Comparison of ENCODE assay signal across 8 cellular contexts in genomic region chr9:16653491-16654407, GRCh38.
A peak's percentile ranks its signal among the peaks of the same experiment; 100 is the strongest.
DNase-seq lines count a peak whose midpoint lies in the region; ATAC-seq, FAIRE-seq and TF ChIP-seq lines count a peak whose summit lies in the region.

No MANE protein-coding gene starts in this region.

- peak; percentile 7 for FAIRE-seq in H1 (lab: Jason Lieb, UNC)

- DNase-seq in NCI-H748 (lab: John Stamatoyannopoulos, UW; ENCODE audit: unreplicated experiment) (peak; percentile 12), NCI-H748 treated with DMSO at 0.1 percent for 48 hours (lab: John Stamatoyannopoulos, UW) (no peak), H1 (ENCODE audit: low read depth in 1 of 2, low spot score in 2 of 2) (no peak), medulla oblongata (ENCODE audit: extremely low spot score) (peak; percentile 16), uterus (peak; percentile 41 to 43), hippocampal formation (lab: John Stamatoyannopoulos, UW) (no peak), pons (ENCODE audit: low spot score) (no peak)
- DNase-seq in activated CD8-positive, alpha-beta T cell treated with anti-CD3 and anti-CD28 coated beads for 36 hours: no peak

- intact Hi-C loops in uterus (cut with DNase I; ENCODE audit: low total_unique reads): no loop called here
- intact Hi-C loops in activated CD8-positive, alpha-beta T cell treated with anti-CD3 and anti-CD28 coated beads for 36 hours (cut with micrococcal nuclease): no loop called here

- peak overlapping the region; percentile 15 to 33; a peak in 3 of 4 replicates for H3K4me2 ChIP-seq in H1 (ENCODE audit: insufficient read depth in 1 of 2, low read depth in 2 of 2, low read length in 2 of 2)

- H3K18ac ChIP-seq in H1 (ENCODE audit: extremely low read depth, low read length): peak overlapping the region; percentile 41

- peak overlapping the region; percentile 54; the same call in 1 of the 2 replicates for H3K27ac ChIP-seq in H1 (ENCODE audit: low read depth, low read length)
- H3K27ac ChIP-seq in uterus: peak overlapping the region; percentile 53 to 65

- H3K27me3 ChIP-seq in H1 (replicated peaks in 1 of 4; ENCODE audit: control insufficient read depth in 3 of 4, extremely low read depth in 1 of 4, insufficient read depth in 3 of 4, low read length in 3 of 4) (no peaks in the 10 kb centered on the region), uterus (no peaks in the 10 kb centered on the region)

- CTCF ChIA-PET in H1 (lab: Charles Lee; ENCODE audit: partially characterized antibody): interaction anchor here (0.9 kb wide), 1 partner anchor 251 kb away, joined by 3 read pairs; no protein-coding TSS in a partner anchor
- CTCF ChIA-PET in activated CD8-positive, alpha-beta T cell treated with anti-CD3 and anti-CD28 coated beads for 36 hours (lab: Charles Lee): no interaction called here

- peak overlapping the region; percentile 46; the same call in 1 of the 2 replicates for H2BK12ac ChIP-seq in H1 (ENCODE audit: low read depth, low read length)

- no peaks in the 10 kb centered on the region for H4K20me1 ChIP-seq in H1 (replicated peaks in 1 of 2; ENCODE audit: control insufficient read depth in 1 of 2, insufficient read depth in 2 of 2, low read length in 2 of 2)

- H2BK120ac ChIP-seq in H1 (replicated peaks; ENCODE audit: low read depth, low read length): no peak overlapping the region

- H3K23me2 ChIP-seq in H1 (ENCODE audit: low read depth, low read length): no peaks in the 10 kb centered on the region

- no peak for ATAC-seq in activated CD8-positive, alpha-beta T cell treated with anti-CD3 and anti-CD28 coated beads for 36 hours

- H2AFZ ChIP-seq in H1 (ENCODE audit: low read length): no peak overlapping the region

- H3K79me2 ChIP-seq in H1 (ENCODE audit: control insufficient read depth in 1 of 2, insufficient read depth in 2 of 2, low read length in 2 of 2): peaks cover 0 to 6% of the 10 kb centered on the region in 2 experiments; a peak in 3 of 4 replicates

- H3K23ac ChIP-seq in H1 (ENCODE audit: insufficient read length): no peak overlapping the region

- no peaks in the 10 kb centered on the region for H3K4me1 Mint-ChIP-seq in activated CD8-positive, alpha-beta T cell treated with anti-CD3 and anti-CD28 coated beads for 36 hours (ENCODE audit: low read depth)

- H3K27me3 Mint-ChIP-seq in activated CD8-positive, alpha-beta T cell treated with anti-CD3 and anti-CD28 coated beads for 36 hours: no peaks in the 10 kb centered on the region

- no peak overlapping the region for H3K4me3 Mint-ChIP-seq in activated CD8-positive, alpha-beta T cell treated with anti-CD3 and anti-CD28 coated beads for 36 hours

- TF ChIP-seq RAD21 in H1 (IDR thresholded peaks at IDR 0.05 in 1 of 2, conservative IDR thresholded peaks at IDR 0.05 in 1 of 2; ENCODE audit: low read depth in 2 of 2, low read length in 2 of 2): no peak

- H3K4ac ChIP-seq in H1 (replicated peaks; ENCODE audit: insufficient read length, low read depth, low read length): no peak overlapping the region

- H3K79me1 ChIP-seq in H1 (ENCODE audit: low read depth, low read length): no peaks in the 10 kb centered on the region

- H3K56ac ChIP-seq in H1 (replicated peaks; ENCODE audit: insufficient read length, low read depth, low read length): no peak overlapping the region

- H3K36me3 ChIP-seq in H1 (ENCODE audit: control insufficient read depth in 2 of 4, insufficient read depth in 4 of 4, low read length in 3 of 4) (no peaks in the 10 kb centered on the region), uterus (no peaks in the 10 kb centered on the region)

- 63% methylated on average over 13 of the region's 13 CpGs; no CpG with 5 or more reads in 1 of the 2 experiments for WGBS in H1 (ENCODE audit: extremely low coverage in 1 of 2, insufficient coverage in 1 of 2, insufficient read length in 1 of 2, insufficient replicate concordance in 2 of 2, low coverage in 1 of 2, low lambda C conversion rate in 2 of 2, missing lambda C conversion rate in 1 of 2), 2 experiments

- no peak overlapping the region for H3K4me3 ChIP-seq in H1 (ENCODE audit: extremely low read depth in 1 of 4, insufficient read depth in 2 of 4, low read depth in 3 of 4, low read length in 4 of 4)
- peak overlapping the region; percentile 5 to 30 for H3K4me3 ChIP-seq in uterus

- H3K4me1 ChIP-seq in H1 (replicated peaks in 1 of 4; ENCODE audit: control insufficient read depth in 3 of 4, insufficient read depth in 4 of 4, low read length in 3 of 4): peaks cover 5 to 26% (median 20%) of the 10 kb centered on the region in 4 experiments; a peak in 5 of 7 replicates
- H3K4me1 ChIP-seq in uterus: peaks cover 3% of the 10 kb centered on the region in 2 donors

- H4K5ac ChIP-seq in H1 (ENCODE audit: insufficient read length, low read depth, low read length): peak overlapping the region; percentile 73

- POLR2A ChIA-PET in H1 (lab: Charles Lee; ENCODE audit: partially characterized antibody): no interaction called here
- POLR2A ChIA-PET in activated CD8-positive, alpha-beta T cell treated with anti-CD3 and anti-CD28 coated beads for 36 hours (lab: Charles Lee): no interaction called here

- peak overlapping the region; percentile 53 for H4K91ac ChIP-seq in H1 (replicated peaks; ENCODE audit: insufficient read length, low read length)

- H4K8ac ChIP-seq in H1 (ENCODE audit: extremely low read depth, insufficient read depth, low read length): no peak overlapping the region

- no peak overlapping the region for H3K9ac ChIP-seq in H1 (replicated peaks in 1 of 4; ENCODE audit: extremely low read depth in 1 of 4, low read depth in 3 of 4, low read length in 3 of 4)

- H3K36me3 Mint-ChIP-seq in activated CD8-positive, alpha-beta T cell treated with anti-CD3 and anti-CD28 coated beads for 36 hours (ENCODE audit: low read depth): no peaks in the 10 kb centered on the region

- H3K14ac ChIP-seq in H1 (ENCODE audit: insufficient read length): no peak overlapping the region

- TF ChIP-seq CTCF in H1 (IDR thresholded peaks at IDR 0.05; ENCODE audit: control extremely low read depth in 1 of 3, insufficient read depth in 1 of 3, low read depth in 1 of 3, low read length in 3 of 3): no peak
- no peak for TF ChIP-seq CTCF in uterus (IDR thresholded peaks at IDR 0.05)
- no peak for TF ChIP-seq CTCF in activated CD8-positive, alpha-beta T cell treated with anti-CD3 and anti-CD28 coated beads for 36 hours (IDR thresholded peaks at IDR 0.05)

- no peaks in the 10 kb centered on the region for H3K9me3 ChIP-seq in H1 (ENCODE audit: insufficient read depth in 2 of 2, low read depth in 1 of 2, low read length in 1 of 2)
- no peaks in the 10 kb centered on the region for H3K9me3 ChIP-seq in uterus

- no peak for TF ChIP-seq EP300 in H1 (IDR thresholded peaks at IDR 0.05; ENCODE audit: borderline replicate concordance in 1 of 2, low read depth in 2 of 2, low read length in 2 of 2)

- H3K27ac Mint-ChIP-seq in activated CD8-positive, alpha-beta T cell treated with anti-CD3 and anti-CD28 coated beads for 36 hours: no peak overlapping the region

- H2BK5ac ChIP-seq in H1 (ENCODE audit: low read depth, low read length): peak overlapping the region; percentile 29; the same call in 1 of the 2 replicates

- H2BK20ac ChIP-seq in H1 (ENCODE audit: low read length): 0 out of 2 replicates have a peak overlapping the region, but pooled peaks have one; percentile 3

- no peaks in the 10 kb centered on the region for H3K9me3 Mint-ChIP-seq in activated CD8-positive, alpha-beta T cell treated with anti-CD3 and anti-CD28 coated beads for 36 hours

- TF ChIP-seq POLR2A in H1 (IDR thresholded peaks at IDR 0.05; ENCODE audit: control extremely low read depth in 1 of 2, low read depth in 2 of 2, low read length in 2 of 2) (no peak), uterus (IDR thresholded peaks at IDR 0.05) (no peak)

- H2AK5ac ChIP-seq in H1 (ENCODE audit: low read depth, low read length): no peak overlapping the region; the same call in 1 of the 2 replicates

- H2BK15ac ChIP-seq in H1 (ENCODE audit: low read length): no peak overlapping the region; the same call in 1 of the 2 replicates

TF ChIP-seq in H1, 55 proteins besides CTCF, POLR2A, EP300 and RAD21 (continues in another document):
- TF ChIP-seq RXRA (IDR thresholded peaks at IDR 0.05; ENCODE audit: insufficient read depth, low read depth, low read length) (no peak), SIRT6 (IDR thresholded peaks at IDR 0.05; ENCODE audit: low read length) (no peak), SP2 (IDR thresholded peaks at IDR 0.05; ENCODE audit: low read length) (no peak), EGR1 (IDR thresholded peaks at IDR 0.05; ENCODE audit: borderline replicate concordance, low read depth, low read length) (no peak), RBBP5 (IDR thresholded peaks at IDR 0.05; ENCODE audit: borderline replicate concordance, low read depth, low read length) (no peak), BRCA1 (IDR thresholded peaks at IDR 0.05; ENCODE audit: low read depth, low read length) (no peak), MAX (IDR thresholded peaks at IDR 0.05) (no peak), SIN3A (conservative IDR thresholded peaks at IDR 0.05 in 1 of 2, IDR thresholded peaks at IDR 0.05 in 1 of 2; ENCODE audit: low read depth in 1 of 2, low read length in 2 of 2) (no peak), CEBPB (IDR thresholded peaks at IDR 0.05; ENCODE audit: low read depth, low read length) (no peak), SIX5 (IDR thresholded peaks at IDR 0.05; ENCODE audit: low read depth, low read length) (no peak), BCL11A (IDR thresholded peaks at IDR 0.05; ENCODE audit: low read depth in 2 of 2, low read length in 2 of 2) (no peak), CHD1 (IDR thresholded peaks at IDR 0.05; ENCODE audit: low read depth, low read length) (no peak), ASH2L (IDR thresholded peaks at IDR 0.05; ENCODE audit: low read length) (no peak), NRF1 (IDR thresholded peaks at IDR 0.05; ENCODE audit: low read depth, low read length) (no peak), HDAC6 (IDR thresholded peaks at IDR 0.05; ENCODE audit: low read depth, low read length) (no peak)

Comparison
In these comparisons a context has a peak if more than half of its experiments do, and no peak if none do; other contexts are left out.
1. DNase-seq: peak in NCI-H748 (single experiment), medulla oblongata (single experiment) and uterus (2 of 2); none in NCI-H748 treated with DMSO at 0.1 percent for 48 hours (single experiment), H1 (0 of 2), hippocampal formation (0 of 2), pons (single experiment) and activated CD8-positive, alpha-beta T cell treated with anti-CD3 and anti-CD28 coated beads for 36 hours (single experiment).
2. H3K4me3 ChIP-seq: peak in uterus (2 of 2); none in H1 (0 of 4).